1 cellular context compared by ENCODE assay signal in the genomic region with DNA sequence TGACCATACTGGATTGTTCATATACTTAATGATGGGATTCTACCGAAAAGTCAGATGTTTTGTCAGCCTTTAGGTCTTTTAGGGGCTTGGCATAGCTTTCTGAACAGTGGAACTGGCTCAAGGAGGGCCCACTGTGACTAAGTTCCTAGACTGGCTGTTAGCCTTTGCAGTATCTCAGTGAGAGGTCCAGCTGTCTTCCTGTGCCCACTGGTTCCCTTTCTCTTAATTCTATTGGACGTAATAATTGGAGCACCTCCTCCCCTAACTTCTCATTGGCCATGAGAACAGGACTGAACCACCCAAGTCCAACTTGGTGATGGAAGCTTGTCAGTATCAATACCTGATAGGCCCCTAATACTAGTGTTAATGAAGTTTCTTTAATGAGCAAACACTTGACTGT.
A peak's percentile ranks its signal among the peaks of the same experiment; 100 is the strongest.
TF ChIP-seq lines count a peak whose summit lies in the region.

No MANE protein-coding gene starts in this region.

TF ChIP-seq in K562, 482 proteins besides CTCF, POLR2A, EP300 and RAD21:
- TF ChIP-seq POLR2AphosphoS5 (IDR thresholded peaks at IDR 0.05; ENCODE audit: control insufficient read depth, insufficient read depth, low read depth, low read length), result peak; percentile 18; the same call in 1 of the 2 replicates
- TF ChIP-seq ZBTB12 (CRISPR knock-in tag; IDR thresholded peaks at IDR 0.05), result no peak
- TF ChIP-seq CEBPB (tag; IDR thresholded peaks at IDR 0.05), result no peak
- TF ChIP-seq NFYB (IDR thresholded peaks at IDR 0.05; ENCODE audit: extremely low read depth, insufficient read length), result peak; percentile 37
